In the genomic region with DNA sequence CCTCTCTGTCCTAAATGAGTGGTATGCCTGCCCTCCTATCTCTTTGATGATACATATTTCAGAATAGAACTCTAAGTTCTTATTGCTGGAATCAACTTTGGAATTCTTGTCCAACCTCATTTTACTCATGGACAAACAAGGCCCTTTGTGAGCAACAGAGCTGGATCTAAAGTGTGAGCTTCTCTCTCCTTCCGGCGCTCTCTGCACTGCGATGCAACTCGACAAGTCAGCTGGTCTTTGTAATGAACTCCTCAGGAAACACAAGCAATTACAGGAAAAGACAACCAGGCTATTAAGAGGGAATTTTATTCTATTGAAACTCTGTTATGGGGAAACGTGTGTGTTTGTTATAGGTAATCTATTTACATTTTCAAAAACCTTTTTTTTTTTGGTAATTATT, we compare ENCODE assay signal across 14 cellular contexts. TPM values are rescaled to one million over a fixed set of nuclear protein-coding genes. Genes with fewer than 3 reads are reported as not detected.
DNase-seq lines count a peak whose midpoint lies in the region; ATAC-seq and TF ChIP-seq lines count a peak whose summit lies in the region.
"Had no signal": no experiment of that assay in that cellular context is flagged by ENCODE, and none has a peak within 500 bp of the region (broad histone marks: within the 10 kb centered on the region; RNA-seq: fewer than 3 reads in every experiment).

No MANE protein-coding gene starts in this region.

- H3K27ac ChIP-seq in heart right ventricle (peak overlapping the region in 7 of 10 donors; percentile 34 to 71 (median 58)), transverse colon (peak overlapping the region; percentile 31 to 60 (median 48))
- H3K27ac ChIP-seq: brain microvascular endothelial cell, KMS-11 had no signal

- H3K4me1 ChIP-seq in heart right ventricle (peaks cover 0 to 61% (median 7%) of the 10 kb centered on the region in 9 donors), transverse colon (peaks cover 4 to 13% (median 8%) of the 10 kb centered on the region in 4 donors)

- peak overlapping the region in 3 of 5 experiments; percentile 12 to 70 (median 44) for H3K27ac Mint-ChIP-seq in brain
- no peak overlapping the region for H3K27ac Mint-ChIP-seq in activated T-cell treated with anti-CD3 and anti-CD28 coated beads, Interleukin-2, amount 50 U/mL, for 72 hours
- H3K27ac Mint-ChIP-seq: activated CD4-positive, alpha-beta T cell treated with anti-CD3 and anti-CD28 coated beads, Interleukin-2, amount 10 ng/mL, durations not matched to agents 24 days and 14 days; activated T-helper 2 cell treated with anti-CD3 and anti-CD28 coated beads, Interferon-gamma antibody, Interleukin-2, Interleukin-4, amounts not matched to agents 10 μg/mL and 5 μg/mL and 100 μg/mL, durations not matched to agents 14 hours and 24 hours and 36 hours; T-helper 1 cell treated with Interleukin-12 subunit alpha and Interleukin-12 subunit beta and Interleukin-4 antibody, amounts not matched to agents 30 μg/mL and 1 μg/mL, for 36 hours had no signal

- in situ Hi-C loops in transverse colon (cut with MboI; ENCODE audit: low pct_ligation_motif_present in 1 of 4, low pct_unique_long_range_greater_than_20kb in 1 of 4, low sequenced_read_pairs in 3 of 4): loop anchor here in 1 of 4 donors (25.0 kb wide), 1 partner anchor 343 kb away; a partner anchor contains a TSS

- H3K27me3 ChIP-seq in heart right ventricle: no peaks in the 10 kb centered on the region
- no peaks in the 10 kb centered on the region for H3K27me3 ChIP-seq in transverse colon
- H3K27me3 ChIP-seq: brain microvascular endothelial cell had no signal

- H3K4me3 ChIP-seq in heart right ventricle (no peak overlapping the region), transverse colon (no peak overlapping the region)

- H3K9me3 Mint-ChIP-seq in brain: no peaks in the 10 kb centered on the region
- H3K9me3 Mint-ChIP-seq in activated T-cell treated with anti-CD3 and anti-CD28 coated beads, Interleukin-2, amount 50 U/mL, for 72 hours: no peaks in the 10 kb centered on the region
- H3K9me3 Mint-ChIP-seq: activated CD4-positive, alpha-beta T cell treated with anti-CD3 and anti-CD28 coated beads, Interleukin-2, amount 10 ng/mL, durations not matched to agents 24 days and 14 days; activated T-helper 2 cell treated with anti-CD3 and anti-CD28 coated beads, Interferon-gamma antibody, Interleukin-2, Interleukin-4, amounts not matched to agents 10 μg/mL and 5 μg/mL and 100 μg/mL, durations not matched to agents 14 hours and 24 hours and 36 hours; T-helper 1 cell treated with Interleukin-12 subunit alpha and Interleukin-12 subunit beta and Interleukin-4 antibody, amounts not matched to agents 30 μg/mL and 1 μg/mL, for 36 hours had no signal

- WGBS in heart right ventricle, 2 donors: 33 to 48% methylated on average over 5 of the region's 5 CpGs
- 48 to 64% methylated on average over 5 of the region's 5 CpGs for WGBS in transverse colon (ENCODE audit: low coverage in 1 of 2), 2 donors

- ATAC-seq in heart right ventricle: peak in 2 of 8 donors; percentile 61 to 66
- ATAC-seq in GM18868 (IDR thresholded peaks at IDR 0.05; ENCODE audit: unreplicated experiment): no peak
- no peak for ATAC-seq in activated T-cell treated with anti-CD3 and anti-CD28 coated beads, Interleukin-2, amount 50 U/mL, for 72 hours (replicated peaks in 1 of 2)

- intact Hi-C loops in heart right ventricle (cut with DNase I) (no loop called here), cardiac septum (cut with DNase I) (no loop called here), transverse colon (cut with DNase I; ENCODE audit: low total_unique reads) (no loop called here)

- DNase-seq in heart right ventricle (no peak), cardiac septum (ENCODE audit: low spot score) (no peak), lung microvascular endothelial cell (ENCODE audit: low read depth in 2 of 2) (peak; percentile 11 to 25), transverse colon (no peak), SHP77 (lab: John Stamatoyannopoulos, UW) (no peak)
- no peak for DNase-seq in activated T-cell treated with anti-CD3 and anti-CD28 coated beads, Interleukin-2, amount 50 U/mL, for 72 hours
- DNase-seq: activated CD4-positive, alpha-beta T cell treated with anti-CD3 and anti-CD28 coated beads, Interleukin-2, amount 10 ng/mL, durations not matched to agents 24 days and 14 days; brain microvascular endothelial cell; NCI-H2081 treated with DMSO at 0.1 percent for 48 hours had no signal

- no peaks in the 10 kb centered on the region for H3K9me3 ChIP-seq in heart right ventricle
- H3K9me3 ChIP-seq in transverse colon: no peaks in the 10 kb centered on the region

- TF ChIP-seq POLR2A in transverse colon (IDR thresholded peaks at IDR 0.05): no peak

- TF ChIP-seq EP300 in transverse colon (IDR thresholded peaks at IDR 0.05; ENCODE audit: low read depth): no peak

- H3K27me3 Mint-ChIP-seq in brain: no peaks in the 10 kb centered on the region
- no peaks in the 10 kb centered on the region for H3K27me3 Mint-ChIP-seq in activated T-cell treated with anti-CD3 and anti-CD28 coated beads, Interleukin-2, amount 50 U/mL, for 72 hours (ENCODE audit: low read depth)
- H3K27me3 Mint-ChIP-seq: activated CD4-positive, alpha-beta T cell treated with anti-CD3 and anti-CD28 coated beads, Interleukin-2, amount 10 ng/mL, durations not matched to agents 24 days and 14 days had no signal

- H3K4me1 Mint-ChIP-seq in brain: peaks cover 18% of the 10 kb centered on the region
- peaks cover 24% of the 10 kb centered on the region for H3K4me1 Mint-ChIP-seq in activated T-cell treated with anti-CD3 and anti-CD28 coated beads, Interleukin-2, amount 50 U/mL, for 72 hours (ENCODE audit: low read depth)

- H3K36me3 ChIP-seq in heart right ventricle (no peaks in the 10 kb centered on the region), transverse colon (no peaks in the 10 kb centered on the region)
- H3K36me3 ChIP-seq: brain microvascular endothelial cell had no signal

- H3K4me3 Mint-ChIP-seq in brain: no peak overlapping the region
- no peak overlapping the region for H3K4me3 Mint-ChIP-seq in activated T-cell treated with anti-CD3 and anti-CD28 coated beads, Interleukin-2, amount 50 U/mL, for 72 hours
- H3K4me3 Mint-ChIP-seq: activated CD4-positive, alpha-beta T cell treated with anti-CD3 and anti-CD28 coated beads, Interleukin-2, amount 10 ng/mL, durations not matched to agents 24 days and 14 days; T-helper 1 cell treated with Interleukin-12 subunit alpha and Interleukin-12 subunit beta and Interleukin-4 antibody, amounts not matched to agents 30 μg/mL and 1 μg/mL, for 36 hours had no signal

- no peak for TF ChIP-seq CTCF in heart right ventricle (IDR thresholded peaks at IDR 0.05)
- no peak for TF ChIP-seq CTCF in brain (conservative IDR thresholded peaks at IDR 0.05)
- no peak for TF ChIP-seq CTCF in transverse colon (IDR thresholded peaks at IDR 0.05)

- no peaks in the 10 kb centered on the region for H3K36me3 Mint-ChIP-seq in brain
- H3K36me3 Mint-ChIP-seq in activated T-cell treated with anti-CD3 and anti-CD28 coated beads, Interleukin-2, amount 50 U/mL, for 72 hours (ENCODE audit: insufficient read depth in 2 of 2): no peaks in the 10 kb centered on the region

RNA-seq across cellular contexts. Expression of a gene that starts 20.3 kb away (rescaled TPM):
- 10 to 100 TPM in 1 of 10 donors, 1 to 10 TPM in 9; 1.1 to 11.7 (median 3.0) TPM for total RNA-seq in heart right ventricle
- 1 to 10 TPM; 2.5 to 2.7 TPM for polyA plus RNA-seq in heart right ventricle
- 2.6 TPM for total RNA-seq in cardiac septum
- 1.4 TPM for polyA plus RNA-seq in brain (ENCODE audit: insufficient read depth, low read depth, low replicate concordance)
- 4.8 and 5.7 TPM in 2 replicates for total RNA-seq in lung microvascular endothelial cell
- 1 to 10 TPM in 2 of 4 donors, not detected in 2; 2.5 to 3.7 TPM for total RNA-seq in transverse colon
- 10 to 100 TPM; 15.2 to 20.6 TPM for total RNA-seq in activated T-cell treated with anti-CD3 and anti-CD28 coated beads, Interleukin-2, amount 50 U/mL, for 72 hours

RNA-seq across cellular contexts. Expression of a gene that starts 50.8 kb away (rescaled TPM):
- total RNA-seq in heart right ventricle (10 to 100 TPM in 1 of 10 donors, 1 to 10 TPM in 9; 4.4 to 10.2 (median 5.9) TPM), cardiac septum (6.4 TPM), lung microvascular endothelial cell (9.2 and 11.5 TPM in 2 replicates), transverse colon (1 to 10 TPM; 2.4 to 8.6 (median 5.3) TPM)
- polyA plus RNA-seq in heart right ventricle (1 to 10 TPM; 2.0 to 4.8 TPM), brain (ENCODE audit: insufficient read depth, low read depth, low replicate concordance) (10.4 TPM)
- total RNA-seq in activated T-cell treated with anti-CD3 and anti-CD28 coated beads, Interleukin-2, amount 50 U/mL, for 72 hours: 10 to 100 TPM; 14.0 to 16.9 TPM

RNA-seq across cellular contexts. Expression of a gene that starts 50.9 kb away (rescaled TPM):
- total RNA-seq in heart right ventricle: 10 to 100 TPM in 2 of 10 donors, 1 to 10 TPM in 8; 5.8 to 10.8 (median 8.1) TPM
- 10 to 100 TPM in 1 of 2 donors, 1 to 10 TPM in 1; 8.3 to 14.7 TPM for polyA plus RNA-seq in heart right ventricle
- 8.4 TPM for total RNA-seq in cardiac septum
- 9.8 TPM for polyA plus RNA-seq in brain (ENCODE audit: insufficient read depth, low read depth, low replicate concordance)
- total RNA-seq in lung microvascular endothelial cell: 5.2 and 7.3 TPM in 2 replicates
- 10 to 100 TPM in 1 of 4 donors, 1 to 10 TPM in 2, not detected in 1; 1.6 to 14.2 (median 4.6) TPM for total RNA-seq in transverse colon
- 10 to 100 TPM; 20.3 to 27.6 TPM for total RNA-seq in activated T-cell treated with anti-CD3 and anti-CD28 coated beads, Interleukin-2, amount 50 U/mL, for 72 hours

Comparison
In these comparisons a context has a peak if more than half of its experiments do, and no peak if none do; other contexts are left out.
1. DNase-seq: peak in lung microvascular endothelial cell (2 of 2); none in heart right ventricle (0 of 2), cardiac septum (single experiment), transverse colon (single experiment), SHP77 (0 of 2) and activated T-cell treated with anti-CD3 and anti-CD28 coated beads, Interleukin-2, amount 50 U/mL, for 72 hours (0 of 2).